ENCODE assay signal across 14 cellular contexts in genomic region chr1:1880617-1881312, GRCh38. TPM values are rescaled to one million over a fixed set of nuclear protein-coding genes. Genes with fewer than 3 reads are reported as not detected.
A peak's percentile ranks its signal among the peaks of the same experiment; 100 is the strongest.
DNase-seq lines count a peak whose midpoint lies in the region; ATAC-seq lines count a peak whose summit lies in the region.
"Had no signal": no experiment of that assay in that cellular context is flagged by ENCODE, and none has a peak within 500 bp of the region (broad histone marks: within the 10 kb centered on the region; RNA-seq: fewer than 3 reads in every experiment).

No MANE protein-coding gene starts in this region.

- CTCF ChIA-PET in activated naive CD4-positive, alpha-beta T cell treated with anti-CD3 and anti-CD28 coated beads, Interleukin-2, amount 10 ng/mL, durations not matched to agents 7 days and 5 days (lab: Charles Lee), result no interaction called here

- DNase-seq in activated naive CD4-positive, alpha-beta T cell treated with anti-CD3 and anti-CD28 coated beads, Interleukin-2, amount 10 ng/mL, durations not matched to agents 7 days and 5 days, result no peak
- DNase-seq in memory B cell (ENCODE audit: low spot score in 2 of 2) (no peak), RKO (ENCODE audit: low spot score) (no peak), amygdala (lab: John Stamatoyannopoulos, UW) (no peak), GM03348 (ENCODE audit: low spot score) (no peak)
- DNase-seq in stimulated activated naive CD8-positive, alpha-beta T cell treated with anti-CD3 and anti-CD28 coated beads, Interleukin-15, amount 100 ng/mL, for 72 hours, result no peak
- DNase-seq: activated CD4-positive, CD25-positive, alpha-beta regulatory T cell treated with anti-CD3 and anti-CD28 coated beads, Interleukin-2, amount 50 U/mL, for 72 hours; activated gamma-delta T cell; H7; NCI-H1105 treated with DMSO at 0.1 percent for 48 hours; SHP77 treated with DMSO at 0.1 percent for 48 hours had no signal

- no peak for ATAC-seq in activated T-helper 17 cell treated with anti-CD3 and anti-CD28 coated beads, Interleukin-2, amount 50 U/mL, for 72 hours (replicated peaks)
- ATAC-seq in memory B cell (ENCODE audit: low read depth), result no peak
- ATAC-seq in stimulated activated naive CD8-positive, alpha-beta T cell treated with anti-CD3 and anti-CD28 coated beads, Interleukin-15, amount 100 ng/mL, for 72 hours, result no peak

- H3K9me3 Mint-ChIP-seq in activated naive CD4-positive, alpha-beta T cell treated with anti-CD3 and anti-CD28 coated beads, Interleukin-2, amount 50 U/mL, for 24 hours, result no peaks in the 10 kb centered on the region
- H3K9me3 Mint-ChIP-seq in activated naive CD4-positive, alpha-beta T cell treated with anti-CD3 and anti-CD28 coated beads, Interleukin-2, amount 10 ng/mL, durations not matched to agents 7 days and 5 days, result no peaks in the 10 kb centered on the region
- no peaks in the 10 kb centered on the region for H3K9me3 Mint-ChIP-seq in activated T-helper 17 cell treated with anti-CD3 and anti-CD28 coated beads, Interleukin-2, amount 50 U/mL, for 72 hours
- H3K9me3 Mint-ChIP-seq in memory B cell, result no peaks in the 10 kb centered on the region
- no peaks in the 10 kb centered on the region for H3K9me3 Mint-ChIP-seq in stimulated activated naive CD8-positive, alpha-beta T cell treated with anti-CD3 and anti-CD28 coated beads, Interleukin-15, amount 100 ng/mL, for 72 hours

- H3K36me3 Mint-ChIP-seq in activated naive CD4-positive, alpha-beta T cell treated with anti-CD3 and anti-CD28 coated beads, Interleukin-2, amount 50 U/mL, for 24 hours, result no peaks in the 10 kb centered on the region
- H3K36me3 Mint-ChIP-seq in activated naive CD4-positive, alpha-beta T cell treated with anti-CD3 and anti-CD28 coated beads, Interleukin-2, amount 10 ng/mL, durations not matched to agents 7 days and 5 days, result peaks cover 35% of the 10 kb centered on the region
- peaks cover 70% of the 10 kb centered on the region for H3K36me3 Mint-ChIP-seq in activated T-helper 17 cell treated with anti-CD3 and anti-CD28 coated beads, Interleukin-2, amount 50 U/mL, for 72 hours (ENCODE audit: low read depth)
- peaks cover 15% of the 10 kb centered on the region for H3K36me3 Mint-ChIP-seq in memory B cell

- H3K27me3 Mint-ChIP-seq in activated naive CD4-positive, alpha-beta T cell treated with anti-CD3 and anti-CD28 coated beads, Interleukin-2, amount 50 U/mL, for 24 hours, result no peaks in the 10 kb centered on the region
- H3K27me3 Mint-ChIP-seq in activated naive CD4-positive, alpha-beta T cell treated with anti-CD3 and anti-CD28 coated beads, Interleukin-2, amount 10 ng/mL, durations not matched to agents 7 days and 5 days, result no peaks in the 10 kb centered on the region
- H3K27me3 Mint-ChIP-seq in activated T-helper 17 cell treated with anti-CD3 and anti-CD28 coated beads, Interleukin-2, amount 50 U/mL, for 72 hours, result no peaks in the 10 kb centered on the region
- H3K27me3 Mint-ChIP-seq in memory B cell, result no peaks in the 10 kb centered on the region
- no peaks in the 10 kb centered on the region for H3K27me3 Mint-ChIP-seq in stimulated activated naive CD8-positive, alpha-beta T cell treated with anti-CD3 and anti-CD28 coated beads, Interleukin-15, amount 100 ng/mL, for 72 hours

- peak overlapping the region; percentile 50 for H3K4me3 Mint-ChIP-seq in activated naive CD4-positive, alpha-beta T cell treated with anti-CD3 and anti-CD28 coated beads, Interleukin-2, amount 50 U/mL, for 24 hours
- H3K4me3 Mint-ChIP-seq in activated naive CD4-positive, alpha-beta T cell treated with anti-CD3 and anti-CD28 coated beads, Interleukin-2, amount 10 ng/mL, durations not matched to agents 7 days and 5 days, result no peak overlapping the region
- H3K4me3 Mint-ChIP-seq in activated T-helper 17 cell treated with anti-CD3 and anti-CD28 coated beads, Interleukin-2, amount 50 U/mL, for 72 hours, result peak overlapping the region; percentile 7
- peak overlapping the region; percentile 50 for H3K4me3 Mint-ChIP-seq in memory B cell
- H3K4me3 Mint-ChIP-seq in stimulated activated naive CD8-positive, alpha-beta T cell treated with anti-CD3 and anti-CD28 coated beads, Interleukin-15, amount 100 ng/mL, for 72 hours, result no peak overlapping the region

- peaks cover 77% of the 10 kb centered on the region for H3K4me1 Mint-ChIP-seq in activated naive CD4-positive, alpha-beta T cell treated with anti-CD3 and anti-CD28 coated beads, Interleukin-2, amount 50 U/mL, for 24 hours
- H3K4me1 Mint-ChIP-seq in activated naive CD4-positive, alpha-beta T cell treated with anti-CD3 and anti-CD28 coated beads, Interleukin-2, amount 10 ng/mL, durations not matched to agents 7 days and 5 days, result peaks cover 47% of the 10 kb centered on the region
- H3K4me1 Mint-ChIP-seq in activated T-helper 17 cell treated with anti-CD3 and anti-CD28 coated beads, Interleukin-2, amount 50 U/mL, for 72 hours, result peaks cover 46% of the 10 kb centered on the region
- H3K4me1 Mint-ChIP-seq in memory B cell, result peaks cover 46% of the 10 kb centered on the region
- H3K4me1 Mint-ChIP-seq in stimulated activated naive CD8-positive, alpha-beta T cell treated with anti-CD3 and anti-CD28 coated beads, Interleukin-15, amount 100 ng/mL, for 72 hours, result peaks cover 74% of the 10 kb centered on the region

- H3K27ac Mint-ChIP-seq in activated naive CD4-positive, alpha-beta T cell treated with anti-CD3 and anti-CD28 coated beads, Interleukin-2, amount 50 U/mL, for 24 hours, result peak overlapping the region; percentile 88
- no peak overlapping the region for H3K27ac Mint-ChIP-seq in activated naive CD4-positive, alpha-beta T cell treated with anti-CD3 and anti-CD28 coated beads, Interleukin-2, amount 10 ng/mL, durations not matched to agents 7 days and 5 days
- peak overlapping the region; percentile 46 for H3K27ac Mint-ChIP-seq in activated T-helper 17 cell treated with anti-CD3 and anti-CD28 coated beads, Interleukin-2, amount 50 U/mL, for 72 hours
- H3K27ac Mint-ChIP-seq in memory B cell, result peak overlapping the region; percentile 71
- H3K27ac Mint-ChIP-seq in stimulated activated naive CD8-positive, alpha-beta T cell treated with anti-CD3 and anti-CD28 coated beads, Interleukin-15, amount 100 ng/mL, for 72 hours, result peak overlapping the region; percentile 1 to 21

RNA-seq across cellular contexts. Expression of gene GNB1, which starts 10.1 kb away (rescaled TPM):
- 100 to 1,000 TPM; 266 to 410 TPM for total RNA-seq in activated T-helper 17 cell treated with anti-CD3 and anti-CD28 coated beads, Interleukin-2, amount 50 U/mL, for 72 hours

RNA-seq across cellular contexts. Expression of gene CALML6, which starts 34.3 kb away (rescaled TPM):
- total RNA-seq in activated T-helper 17 cell treated with anti-CD3 and anti-CD28 coated beads, Interleukin-2, amount 50 U/mL, for 72 hours, result 1 to 10 TPM in 1 of 2 donors, under 1 TPM in 1; 0.86 to 1.7 TPM

RNA-seq across cellular contexts. Expression of gene TMEM52, which starts 38.3 kb away (rescaled TPM):
- 1 to 10 TPM; 1.8 to 2.0 TPM for total RNA-seq in activated T-helper 17 cell treated with anti-CD3 and anti-CD28 coated beads, Interleukin-2, amount 50 U/mL, for 72 hours
- total RNA-seq: urinary bladder had no signal

Comparison
In these comparisons a context has a peak if more than half of its experiments do, and no peak if none do; other contexts are left out.
1. H3K4me3 Mint-ChIP-seq: peak in activated naive CD4-positive, alpha-beta T cell treated with anti-CD3 and anti-CD28 coated beads, Interleukin-2, amount 50 U/mL, for 24 hours (single experiment), activated T-helper 17 cell treated with anti-CD3 and anti-CD28 coated beads, Interleukin-2, amount 50 U/mL, for 72 hours (single experiment) and memory B cell (single experiment); none in activated naive CD4-positive, alpha-beta T cell treated with anti-CD3 and anti-CD28 coated beads, Interleukin-2, amount 10 ng/mL, durations not matched to agents 7 days and 5 days (single experiment) and stimulated activated naive CD8-positive, alpha-beta T cell treated with anti-CD3 and anti-CD28 coated beads, Interleukin-15, amount 100 ng/mL, for 72 hours (0 of 2).